ENCODE assay signal across 24 cellular contexts in genomic region chr15:85685366-85685765, GRCh38.
DNase-seq lines count a peak whose midpoint lies in the region; ATAC-seq and TF ChIP-seq lines count a peak whose summit lies in the region.
"Had no signal": no experiment of that assay in that cellular context is flagged by ENCODE, and none has a peak within 500 bp of the region (broad histone marks: within the 10 kb centered on the region; RNA-seq: fewer than 3 reads in every experiment).

No MANE protein-coding gene starts in this region.

- no peak overlapping the region for H2BK12ac ChIP-seq in trophoblast cell (ENCODE audit: low read length)

- peak; percentile 15 for DNase-seq in MV-4-11 (lab: John Stamatoyannopoulos, UW)
- DNase-seq in trophoblast cell: no peak
- DNase-seq in stimulated activated naive CD4-positive, alpha-beta T cell (lab: John Stamatoyannopoulos, UW): no peak
- DNase-seq in effector memory CD4-positive, alpha-beta T cell: no peak
- no peak for DNase-seq in GF-D8 (lab: John Stamatoyannopoulos, UW)
- DNase-seq: activated CD4-positive, alpha-beta T cell treated with anti-CD3 and anti-CD28 coated beads, Interleukin-2, amount 50 U/mL, for 1 hour; activated CD8-positive, alpha-beta memory T cell treated with anti-CD3 and anti-CD28 coated beads, Interleukin-2, amount 50 U/mL, for 4 hours; activated effector memory CD4-positive, alpha-beta T cell treated with anti-CD3 and anti-CD28 coated beads, Interleukin-2, amount 50 U/mL, for 16 hours; Caco-2; dermis blood vessel endothelial cell; DMS79 treated with DMSO at 0.1 percent for 48 hours; left lung; MM.1S; NCI-H1436; NCI-H2081 treated with DMSO at 0.1 percent for 48 hours; NCI-H510A; nucleus accumbens; T1000 had no signal

- H3K4me1 ChIP-seq in DOHH2 (ENCODE audit: control insufficient read depth, low read length) (peaks cover 89% of the 10 kb centered on the region), gastroesophageal sphincter (peaks cover 18 to 63% (median 28%) of the 10 kb centered on the region in 3 donors), trophoblast cell (ENCODE audit: control insufficient read depth in 1 of 2, insufficient read depth in 2 of 2, low read length in 2 of 2) (no peaks in the 10 kb centered on the region)
- H3K4me1 ChIP-seq in effector memory CD4-positive, alpha-beta T cell (ENCODE audit: control insufficient read depth, insufficient read depth, low read length, poor library complexity, severe bottlenecking): peaks cover 22% of the 10 kb centered on the region
- H3K4me1 ChIP-seq: Caco-2, prostate gland had no signal

- peak overlapping the region; percentile 93 for H3K27ac ChIP-seq in DOHH2 (ENCODE audit: low read depth, low read length)
- peak overlapping the region; percentile 10 to 71 (median 44) for H3K27ac ChIP-seq in gastroesophageal sphincter
- no peak overlapping the region for H3K27ac ChIP-seq in trophoblast cell (ENCODE audit: low read depth, low read length)
- no peak overlapping the region for H3K27ac ChIP-seq in effector memory CD4-positive, alpha-beta T cell (ENCODE audit: insufficient read depth, low read length, poor library complexity, severe bottlenecking)
- H3K27ac ChIP-seq: BLaER1 treated with 17β-estradiol and CSF1 and Interleukin-3, amounts not matched to agents 10 nM and 100 nM; left lung; prostate gland had no signal

- H3K79me2 ChIP-seq in DOHH2 (ENCODE audit: control insufficient read depth, low read length) (peaks cover 6% of the 10 kb centered on the region), trophoblast cell (ENCODE audit: control insufficient read depth, insufficient read depth, low read length, poor library complexity) (no peaks in the 10 kb centered on the region)

- no peak overlapping the region for H4K91ac ChIP-seq in trophoblast cell (ENCODE audit: low read depth, low read length)

- no peaks in the 10 kb centered on the region for H3K9me3 ChIP-seq in DOHH2 (ENCODE audit: control insufficient read depth, insufficient read depth, low read length)
- H3K9me3 ChIP-seq in gastroesophageal sphincter: no peaks in the 10 kb centered on the region
- H3K9me3 ChIP-seq in trophoblast cell (ENCODE audit: insufficient read depth, low read depth, low read length): peaks cover 2% of the 10 kb centered on the region
- H3K9me3 ChIP-seq in effector memory CD4-positive, alpha-beta T cell (ENCODE audit: control insufficient read depth, low read length): no peaks in the 10 kb centered on the region
- H3K9me3 ChIP-seq: BLaER1 treated with 17β-estradiol and CSF1 and Interleukin-3, amounts not matched to agents 10 nM and 100 nM; Caco-2; left lung; prostate gland had no signal

- H3K9ac ChIP-seq in trophoblast cell (ENCODE audit: low read length): peak overlapping the region; percentile 14
- H3K9ac ChIP-seq: BLaER1 treated with 17β-estradiol and CSF1 and Interleukin-3, amounts not matched to agents 10 nM and 100 nM had no signal

- H4K8ac ChIP-seq in trophoblast cell (ENCODE audit: low read depth, low read length): no peak overlapping the region

- H3K79me1 ChIP-seq in trophoblast cell (ENCODE audit: low read length): no peaks in the 10 kb centered on the region

- no peak overlapping the region for H2AK5ac ChIP-seq in trophoblast cell (ENCODE audit: low read length)

- H3K4me3 ChIP-seq in DOHH2 (ENCODE audit: low read length) (0 out of 2 replicates have a peak overlapping the region, but pooled peaks have one; percentile 21), gastroesophageal sphincter (no peak overlapping the region), trophoblast cell (ENCODE audit: low read depth, low read length) (no peak overlapping the region)
- no peak overlapping the region for H3K4me3 ChIP-seq in effector memory CD4-positive, alpha-beta T cell (ENCODE audit: insufficient read depth, low read depth, low read length, poor library complexity, severe bottlenecking)
- H3K4me3 ChIP-seq: BLaER1 treated with 17β-estradiol and CSF1 and Interleukin-3, amounts not matched to agents 10 nM and 100 nM; K562; left lung; prostate gland had no signal

- no peaks in the 10 kb centered on the region for H4K20me1 ChIP-seq in DOHH2 (ENCODE audit: control insufficient read depth, insufficient read depth, low read depth, low read length)

- H3K14ac ChIP-seq in trophoblast cell (ENCODE audit: low read length): no peak overlapping the region

- 43 to 49% methylated on average over 7 to 9 of the region's 9 CpGs for WGBS in gastroesophageal sphincter (ENCODE audit: low coverage in 1 of 2), 2 donors
- WGBS in trophoblast cell (ENCODE audit: extremely low coverage, insufficient coverage, insufficient read length): no CpG with 5 or more reads among the region's 9 CpGs

- H2BK5ac ChIP-seq in trophoblast cell (ENCODE audit: low read depth, low read length, poor library complexity): no peak overlapping the region

- no peak overlapping the region for H4K12ac ChIP-seq in trophoblast cell (ENCODE audit: low read depth, low read length)

- no peak for TF ChIP-seq EP300 in gastroesophageal sphincter (IDR thresholded peaks at IDR 0.05)

- no peak overlapping the region for H2AFZ ChIP-seq in trophoblast cell (ENCODE audit: insufficient read depth, low read length, poor library complexity)

- H3K27me3 ChIP-seq in DOHH2 (ENCODE audit: control insufficient read depth, low read length) (no peaks in the 10 kb centered on the region), gastroesophageal sphincter (no peaks in the 10 kb centered on the region), trophoblast cell (ENCODE audit: insufficient read depth, low read length) (no peaks in the 10 kb centered on the region)
- H3K27me3 ChIP-seq in effector memory CD4-positive, alpha-beta T cell (replicated peaks; ENCODE audit: control insufficient read depth, insufficient read depth, low read length, poor library complexity, severe bottlenecking): no peaks in the 10 kb centered on the region
- H3K27me3 ChIP-seq: BLaER1 treated with 17β-estradiol and CSF1 and Interleukin-3, amounts not matched to agents 10 nM and 100 nM; left lung had no signal

- H3K4me2 ChIP-seq in DOHH2 (ENCODE audit: low read length) (peak overlapping the region; percentile 66), trophoblast cell (ENCODE audit: low read length) (no peak overlapping the region)
- H3K4me2 ChIP-seq: BLaER1 treated with 17β-estradiol and CSF1 and Interleukin-3, amounts not matched to agents 10 nM and 100 nM had no signal

- TF ChIP-seq POLR2A in gastroesophageal sphincter (IDR thresholded peaks at IDR 0.05): no peak

- TF ChIP-seq CTCF in DOHH2 (IDR thresholded peaks at IDR 0.05; ENCODE audit: low read depth, low read length, poor library complexity, severe bottlenecking) (no peak), gastroesophageal sphincter (IDR thresholded peaks at IDR 0.05) (no peak)

- ATAC-seq in gastroesophageal sphincter: no peak
- ATAC-seq: K562, left lung, Panc1 had no signal

- H3K9me2 ChIP-seq in DOHH2 (replicated peaks; ENCODE audit: control insufficient read depth, low read length): no peaks in the 10 kb centered on the region

- H3K23ac ChIP-seq in trophoblast cell (ENCODE audit: low read length): no peak overlapping the region

- H3K36me3 ChIP-seq in DOHH2 (ENCODE audit: control insufficient read depth, low read length): peaks cover 46% of the 10 kb centered on the region
- peaks cover 0 to 72% of the 10 kb centered on the region in 2 donors for H3K36me3 ChIP-seq in gastroesophageal sphincter
- peaks cover 11 to 13% of the 10 kb centered on the region in 2 experiments for H3K36me3 ChIP-seq in trophoblast cell (ENCODE audit: control insufficient read depth in 1 of 2, insufficient read depth in 2 of 2, low read length in 2 of 2)
- H3K36me3 ChIP-seq in effector memory CD4-positive, alpha-beta T cell (ENCODE audit: control insufficient read depth, insufficient read depth, low read length): peaks cover 37% of the 10 kb centered on the region
- H3K36me3 ChIP-seq: prostate gland had no signal

- H2BK120ac ChIP-seq in trophoblast cell (ENCODE audit: insufficient read depth, low read length, poor library complexity): no peak overlapping the region

- H3F3A ChIP-seq in DOHH2 (ENCODE audit: control insufficient read depth, insufficient read depth): peaks cover 52% of the 10 kb centered on the region

- no peak overlapping the region for H3K4ac ChIP-seq in trophoblast cell (ENCODE audit: low read depth, low read length)

- H3K18ac ChIP-seq in trophoblast cell (ENCODE audit: low read length): no peak overlapping the region

Comparison
In these comparisons a context has a peak if more than half of its experiments do, and no peak if none do; other contexts are left out.
1. H3K27ac ChIP-seq: peak in DOHH2 (single experiment) and gastroesophageal sphincter (4 of 4); none in trophoblast cell (single experiment) and effector memory CD4-positive, alpha-beta T cell (single experiment).